1 cellular context compared by ENCODE assay signal in genomic region chr13:113119166-113119821, GRCh38.
TF ChIP-seq lines count a peak whose summit lies in the region.

No MANE protein-coding gene starts in this region.

TF ChIP-seq in IMR-90, 13 proteins besides CTCF, POLR2A, EP300 and RAD21:
- no peak for TF ChIP-seq USF2 (IDR thresholded peaks at IDR 0.05; ENCODE audit: low read depth, low read length)
- TF ChIP-seq MAFK (IDR thresholded peaks at IDR 0.05; ENCODE audit: low read depth, low read length): no peak
- no peak for TF ChIP-seq BHLHE40 (IDR thresholded peaks at IDR 0.05; ENCODE audit: low read depth, low read length)
- no peak for TF ChIP-seq RFX5 (IDR thresholded peaks at IDR 0.05; ENCODE audit: low read depth, low read length)
- TF ChIP-seq RCOR1 (IDR thresholded peaks at IDR 0.05; ENCODE audit: insufficient replicate concordance, low read length): no peak
- no peak for TF ChIP-seq NFE2L2 (IDR thresholded peaks at IDR 0.05; ENCODE audit: low read depth, low read length)
- no peak for TF ChIP-seq FOS (IDR thresholded peaks at IDR 0.05; ENCODE audit: low read depth, low read length)
- TF ChIP-seq MXI1 (IDR thresholded peaks at IDR 0.05; ENCODE audit: borderline replicate concordance, low read depth, low read length): no peak
- TF ChIP-seq CHD1 (IDR thresholded peaks at IDR 0.05; ENCODE audit: low read depth, low read length): no peak
- TF ChIP-seq MAZ (IDR thresholded peaks at IDR 0.05; ENCODE audit: borderline replicate concordance, low read depth, low read length): no peak
- TF ChIP-seq CEBPB (IDR thresholded peaks at IDR 0.05; ENCODE audit: low read depth, low read length): no peak
- TF ChIP-seq SMC3 (IDR thresholded peaks at IDR 0.05; ENCODE audit: low read depth, low read length): no peak
- TF ChIP-seq ELK1 (IDR thresholded peaks at IDR 0.05; ENCODE audit: borderline replicate concordance, low read depth, low read length): no peak
